Comparison of ENCODE assay signal across 1 cellular context in the genomic region with DNA sequence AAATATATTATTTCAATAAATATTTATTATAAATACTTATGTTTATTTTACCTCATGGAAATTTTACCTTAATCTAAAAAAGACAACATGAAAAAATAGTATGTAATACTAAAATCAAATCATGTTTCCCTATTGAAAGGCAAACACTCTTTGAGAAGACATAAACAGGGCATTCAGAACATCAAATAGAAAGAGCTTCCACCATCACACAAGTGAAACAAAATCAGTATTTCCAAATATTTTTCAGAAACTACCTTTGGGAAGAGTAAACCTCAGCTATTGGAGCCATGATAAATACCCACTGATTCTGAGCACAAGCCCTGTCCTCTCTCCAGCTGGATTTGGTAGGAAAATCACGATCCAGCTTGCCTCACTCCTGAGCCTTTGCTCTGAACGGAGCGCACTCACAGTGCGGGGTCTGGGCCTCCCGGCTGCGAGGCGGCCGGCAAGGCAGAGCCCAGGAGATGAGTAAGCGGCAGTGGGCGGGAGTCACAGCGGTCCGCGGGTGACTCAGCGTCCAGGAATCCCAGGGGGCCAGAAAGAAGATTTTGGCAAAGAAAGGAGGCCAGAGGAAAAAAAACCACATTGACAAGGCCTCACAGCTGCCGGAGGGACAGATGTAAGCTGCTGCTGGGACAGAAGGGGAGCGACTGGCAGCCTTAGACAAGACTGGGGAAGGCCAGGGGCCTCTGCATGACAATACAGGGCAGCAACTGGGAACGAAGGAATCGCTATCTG.
TF ChIP-seq lines count a peak whose summit lies in the region.

No MANE protein-coding gene starts in this region.

TF ChIP-seq in HCT116, 20 proteins besides CTCF, POLR2A, EP300 and RAD21 (continued from another document):
- TF ChIP-seq, protein P1, sequence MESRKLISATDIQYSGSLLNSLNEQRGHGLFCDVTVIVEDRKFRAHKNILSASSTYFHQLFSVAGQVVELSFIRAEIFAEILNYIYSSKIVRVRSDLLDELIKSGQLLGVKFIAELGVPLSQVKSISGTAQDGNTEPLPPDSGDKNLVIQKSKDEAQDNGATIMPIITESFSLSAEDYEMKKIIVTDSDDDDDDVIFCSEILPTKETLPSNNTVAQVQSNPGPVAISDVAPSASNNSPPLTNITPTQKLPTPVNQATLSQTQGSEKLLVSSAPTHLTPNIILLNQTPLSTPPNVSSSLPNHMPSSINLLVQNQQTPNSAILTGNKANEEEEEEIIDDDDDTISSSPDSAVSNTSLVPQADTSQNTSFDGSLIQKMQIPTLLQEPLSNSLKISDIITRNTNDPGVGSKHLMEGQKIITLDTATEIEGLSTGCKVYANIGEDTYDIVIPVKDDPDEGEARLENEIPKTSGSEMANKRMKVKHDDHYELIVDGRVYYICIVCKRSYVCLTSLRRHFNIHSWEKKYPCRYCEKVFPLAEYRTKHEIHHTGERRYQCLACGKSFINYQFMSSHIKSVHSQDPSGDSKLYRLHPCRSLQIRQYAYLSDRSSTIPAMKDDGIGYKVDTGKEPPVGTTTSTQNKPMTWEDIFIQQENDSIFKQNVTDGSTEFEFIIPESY (IDR thresholded peaks at IDR 0.05; ENCODE audit: extremely low read depth, insufficient replicate concordance, low read length): peak; percentile 52
- TF ChIP-seq ZFX (IDR thresholded peaks at IDR 0.05) (peak; percentile 27; the same call in 1 of the 2 replicates), SRF (IDR thresholded peaks at IDR 0.05; ENCODE audit: low read depth) (peak; percentile 46; the same call in 1 of the 2 replicates), CEBPB (IDR thresholded peaks at IDR 0.05; ENCODE audit: low read depth) (peak; percentile 38; the same call in 1 of the 2 replicates), EZH2 (IDR thresholded peaks at IDR 0.05) (no peak), TCF7L2 (IDR thresholded peaks at IDR 0.05; ENCODE audit: borderline replicate concordance, extremely low read depth, insufficient read depth, insufficient read length) (peak; percentile 85), SIN3A (IDR thresholded peaks at IDR 0.05; ENCODE audit: low read depth) (peak; percentile 64), EGR1 (IDR thresholded peaks at IDR 0.05; ENCODE audit: low read depth) (peak; percentile 96)
- TF ChIP-seq, protein P2, sequence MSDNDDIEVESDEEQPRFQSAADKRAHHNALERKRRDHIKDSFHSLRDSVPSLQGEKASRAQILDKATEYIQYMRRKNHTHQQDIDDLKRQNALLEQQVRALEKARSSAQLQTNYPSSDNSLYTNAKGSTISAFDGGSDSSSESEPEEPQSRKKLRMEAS (IDR thresholded peaks at IDR 0.05): peak; percentile 55; the same call in 1 of the 2 replicates
- TF ChIP-seq, protein P3, sequence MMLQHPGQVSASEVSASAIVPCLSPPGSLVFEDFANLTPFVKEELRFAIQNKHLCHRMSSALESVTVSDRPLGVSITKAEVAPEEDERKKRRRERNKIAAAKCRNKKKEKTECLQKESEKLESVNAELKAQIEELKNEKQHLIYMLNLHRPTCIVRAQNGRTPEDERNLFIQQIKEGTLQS (IDR thresholded peaks at IDR 0.05): no peak
- TF ChIP-seq, protein P4, sequence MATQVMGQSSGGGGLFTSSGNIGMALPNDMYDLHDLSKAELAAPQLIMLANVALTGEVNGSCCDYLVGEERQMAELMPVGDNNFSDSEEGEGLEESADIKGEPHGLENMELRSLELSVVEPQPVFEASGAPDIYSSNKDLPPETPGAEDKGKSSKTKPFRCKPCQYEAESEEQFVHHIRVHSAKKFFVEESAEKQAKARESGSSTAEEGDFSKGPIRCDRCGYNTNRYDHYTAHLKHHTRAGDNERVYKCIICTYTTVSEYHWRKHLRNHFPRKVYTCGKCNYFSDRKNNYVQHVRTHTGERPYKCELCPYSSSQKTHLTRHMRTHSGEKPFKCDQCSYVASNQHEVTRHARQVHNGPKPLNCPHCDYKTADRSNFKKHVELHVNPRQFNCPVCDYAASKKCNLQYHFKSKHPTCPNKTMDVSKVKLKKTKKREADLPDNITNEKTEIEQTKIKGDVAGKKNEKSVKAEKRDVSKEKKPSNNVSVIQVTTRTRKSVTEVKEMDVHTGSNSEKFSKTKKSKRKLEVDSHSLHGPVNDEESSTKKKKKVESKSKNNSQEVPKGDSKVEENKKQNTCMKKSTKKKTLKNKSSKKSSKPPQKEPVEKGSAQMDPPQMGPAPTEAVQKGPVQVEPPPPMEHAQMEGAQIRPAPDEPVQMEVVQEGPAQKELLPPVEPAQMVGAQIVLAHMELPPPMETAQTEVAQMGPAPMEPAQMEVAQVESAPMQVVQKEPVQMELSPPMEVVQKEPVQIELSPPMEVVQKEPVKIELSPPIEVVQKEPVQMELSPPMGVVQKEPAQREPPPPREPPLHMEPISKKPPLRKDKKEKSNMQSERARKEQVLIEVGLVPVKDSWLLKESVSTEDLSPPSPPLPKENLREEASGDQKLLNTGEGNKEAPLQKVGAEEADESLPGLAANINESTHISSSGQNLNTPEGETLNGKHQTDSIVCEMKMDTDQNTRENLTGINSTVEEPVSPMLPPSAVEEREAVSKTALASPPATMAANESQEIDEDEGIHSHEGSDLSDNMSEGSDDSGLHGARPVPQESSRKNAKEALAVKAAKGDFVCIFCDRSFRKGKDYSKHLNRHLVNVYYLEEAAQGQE (IDR thresholded peaks at IDR 0.05; ENCODE audit: low read depth): no peak
TF ChIP-seq in HCT116: peak in this region for 13.
